ENCODE assay signal across 13 cellular contexts in the genomic region with DNA sequence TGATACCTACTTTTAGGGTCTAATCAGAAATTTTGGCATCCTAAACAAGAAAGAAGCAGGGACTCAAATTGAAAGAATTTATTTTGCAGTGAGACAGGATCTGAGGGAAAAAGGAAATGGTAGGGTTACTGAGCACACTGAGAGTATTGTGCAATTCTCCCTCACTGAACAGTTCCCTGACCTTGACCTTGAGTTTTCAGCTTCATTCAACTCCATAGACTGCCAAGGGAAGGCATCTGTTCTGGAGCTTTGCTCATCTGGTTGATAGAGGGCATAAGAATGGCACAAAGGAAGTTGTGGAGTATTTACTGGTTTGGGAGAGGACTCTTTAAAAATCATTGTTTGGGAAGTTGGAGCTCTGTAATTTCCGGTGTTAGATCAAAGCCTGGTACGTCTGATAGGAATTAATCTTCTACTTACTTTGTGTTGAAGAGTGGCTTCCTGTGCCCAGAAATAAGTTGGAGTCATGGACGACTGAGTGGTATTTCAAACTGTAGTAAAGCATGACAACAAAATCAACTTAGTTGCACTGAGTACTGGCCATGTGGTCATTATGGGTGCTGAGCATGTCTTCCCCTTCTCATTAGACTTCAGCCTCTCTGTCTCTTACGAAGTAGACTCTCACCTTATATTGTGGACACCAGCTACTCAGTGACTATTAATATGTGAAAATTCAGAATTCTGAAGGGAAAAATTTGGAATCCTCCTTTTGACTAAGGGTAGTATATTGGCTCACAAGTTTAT. TPM values are rescaled to one million over a fixed set of nuclear protein-coding genes. Genes with fewer than 3 reads are reported as not detected.
DNase-seq lines count a peak whose midpoint lies in the region; ATAC-seq and TF ChIP-seq lines count a peak whose summit lies in the region.
"Had no signal": no experiment of that assay in that cellular context is flagged by ENCODE, and none has a peak within 500 bp of the region (broad histone marks: within the 10 kb centered on the region; RNA-seq: fewer than 3 reads in every experiment).

No MANE protein-coding gene starts in this region.

- 25 to 40% methylated on average over 4 of the region's 4 CpGs for WGBS in body of pancreas, 2 donors
- WGBS in thyroid gland, 2 donors = 22 to 37% methylated on average over 4 of the region's 4 CpGs

- intact Hi-C loops in body of pancreas (cut with DNase I) (no loop called here), thyroid gland (cut with DNase I) (no loop called here)

- TF ChIP-seq CTCF in body of pancreas (IDR thresholded peaks at IDR 0.05) = no peak
- no peak for TF ChIP-seq CTCF in thyroid gland (IDR thresholded peaks at IDR 0.05)

- TF ChIP-seq POLR2A in body of pancreas (IDR thresholded peaks at IDR 0.05) (no peak), thyroid gland (IDR thresholded peaks at IDR 0.05) (no peak)

- DNase-seq in SIG-M5 treated with dmso at 0.1 percent for 504 hours (lab: John Stamatoyannopoulos, UW; ENCODE audit: unreplicated experiment) (peak; percentile 63), SIG-M5 (lab: John Stamatoyannopoulos, UW) (no peak), body of pancreas (peak; percentile 18 to 66 (median 32)), left kidney (ENCODE audit: low read depth, low spot score) (peak; percentile 41), thyroid gland (peak; percentile 10 to 19), SJCRH30 (no peak)
- no peak for DNase-seq in stimulated activated CD4-positive, alpha-beta T cell treated with anti-CD3 and anti-CD28 coated beads, Interleukin-4, amount 100 ng/mL, for 1 hour
- no peak for DNase-seq in activated T-cell treated with anti-CD3 and anti-CD28 coated beads, Interleukin-2, amount 50 U/mL, for 1 hour
- DNase-seq: activated CD8-positive, alpha-beta memory T cell treated with anti-CD3 and anti-CD28 coated beads, Interleukin-2, amount 10 ng/mL, durations not matched to agents 7 days and 5 days; effector CD4-positive, alpha-beta T cell; stimulated activated CD4-positive, alpha-beta T cell treated with anti-CD3 and anti-CD28 coated beads, Interleukin-1b, Interleukin-23, amount 100 ng/mL, for 48 hours; stimulated activated naive CD8-positive, alpha-beta T cell treated with anti-CD3 and anti-CD28 coated beads, Interleukin-15, Interleukin-2, amounts not matched to agents 100 U/mL and 50 U/mL, for 24 hours had no signal

- H3K27me3 ChIP-seq in body of pancreas (no peaks in the 10 kb centered on the region), thyroid gland (no peaks in the 10 kb centered on the region), SJCRH30 (no peaks in the 10 kb centered on the region)

- H3K27ac ChIP-seq in body of pancreas (peak overlapping the region in 2 of 4 donors; percentile 54 to 66), thyroid gland (peak overlapping the region; percentile 44 to 63 (median 48)), SJCRH30 (no peak overlapping the region)

- ATAC-seq in body of pancreas = peak; percentile 98
- ATAC-seq: activated CD8-positive, alpha-beta memory T cell treated with anti-CD3 and anti-CD28 coated beads, Interleukin-2, amount 10 ng/mL, durations not matched to agents 7 days and 5 days; natural killer cell treated with Interleukin-12 subunit alpha and Interleukin-12 subunit beta and Interleukin-15 and Interleukin-18, amount 100 ng/mL, for 72 hours; stimulated activated naive CD8-positive, alpha-beta T cell treated with anti-CD3 and anti-CD28 coated beads, Interleukin-15, Interleukin-2, amounts not matched to agents 100 U/mL and 50 U/mL, for 24 hours had no signal

- H3K4me1 ChIP-seq in body of pancreas (peaks cover 19% of the 10 kb centered on the region), thyroid gland (peaks cover 11 to 18% of the 10 kb centered on the region in 2 donors), SJCRH30 (no peaks in the 10 kb centered on the region)

- H3K9me3 ChIP-seq in body of pancreas (no peaks in the 10 kb centered on the region), thyroid gland (no peaks in the 10 kb centered on the region), SJCRH30 (replicated peaks) (no peaks in the 10 kb centered on the region)

- H3K36me3 ChIP-seq in body of pancreas (replicated peaks in 1 of 2; ENCODE audit: insufficient read depth in 1 of 2, low read depth in 2 of 2) (no peaks in the 10 kb centered on the region), thyroid gland (no peaks in the 10 kb centered on the region), SJCRH30 (no peaks in the 10 kb centered on the region)

- H3K4me3 ChIP-seq in body of pancreas = no peak overlapping the region
- no peak overlapping the region for H3K4me3 ChIP-seq in thyroid gland (replicated peaks in 1 of 3)
- H3K4me3 ChIP-seq in SJCRH30 = no peak overlapping the region

RNA-seq across cellular contexts. Expression of gene CLDN1, which starts 40.8 kb away (rescaled TPM):
- 10 to 100 TPM; 33.3 to 57.9 TPM for total RNA-seq in body of pancreas
- total RNA-seq in thyroid gland = 10 to 100 TPM in 2 of 4 donors, 1 to 10 TPM in 2; 5.1 to 29.2 (median 8.5) TPM
- 0.25 and 0.42 TPM in 2 replicates for total RNA-seq in SJCRH30 (2014; rRNA removed; shearing (Covaris generic))
- total RNA-seq: activated CD8-positive, alpha-beta memory T cell treated with anti-CD3 and anti-CD28 coated beads, Interleukin-2, amount 10 ng/mL, durations not matched to agents 7 days and 5 days; natural killer cell treated with Interleukin-12 subunit alpha and Interleukin-12 subunit beta and Interleukin-15 and Interleukin-18, amount 100 ng/mL, for 72 hours had no signal

Comparison
In these comparisons a context has a peak if more than half of its experiments do, and no peak if none do; other contexts are left out.
1. DNase-seq: peak in SIG-M5 treated with dmso at 0.1 percent for 504 hours (single experiment), body of pancreas (4 of 4), left kidney (single experiment) and thyroid gland (2 of 2); none in SIG-M5 (single experiment), stimulated activated CD4-positive, alpha-beta T cell treated with anti-CD3 and anti-CD28 coated beads, Interleukin-4, amount 100 ng/mL, for 1 hour (single experiment), activated T-cell treated with anti-CD3 and anti-CD28 coated beads, Interleukin-2, amount 50 U/mL, for 1 hour (single experiment) and SJCRH30 (0 of 2).